8 cellular contexts compared by ENCODE assay signal in genomic region chr7:40199076-40199802, GRCh38.
A peak's percentile ranks its signal among the peaks of the same experiment; 100 is the strongest.
DNase-seq lines count a peak whose midpoint lies in the region; ATAC-seq and TF ChIP-seq lines count a peak whose summit lies in the region.

No MANE protein-coding gene starts in this region.

- H3K4me3 Mint-ChIP-seq in Calu3 (ENCODE audit: low read depth, unreplicated experiment), result no peak overlapping the region

- BruUV-seq in Calu3 (replicated peaks; lab: Mats Ljungman, UMichigan), result no TSS peak

- intact Hi-C loops in upper lobe of right lung (cut with DNase I), result no loop called here
- intact Hi-C loops in sigmoid colon (cut with DNase I), result no loop called here
- intact Hi-C loops in Calu3 (cut with micrococcal nuclease; ENCODE audit: unreplicated experiment), result no loop called here

- CTCF ChIA-PET in Calu3 (lab: Charles Lee), result interaction anchor here (0.7 to 1.0 kb wide), 3 partner anchors 33 to 1533 kb away, joined by 3 to 4 read pairs (median 3); no protein-coding TSS in a partner anchor

- peaks cover 8% of the 10 kb centered on the region for H3K27me3 Mint-ChIP-seq in Calu3 (ENCODE audit: unreplicated experiment)

- TF ChIP-seq POLR2A in sigmoid colon (IDR thresholded peaks at IDR 0.05), result no peak

- TF ChIP-seq EP300 in sigmoid colon (IDR thresholded peaks at IDR 0.05), result no peak

- TF ChIP-seq CTCF in cardiac muscle cell (IDR thresholded peaks at IDR 0.05; ENCODE audit: low read depth, low read length), result peak; percentile 64
- peak in 1 of 2 donors; percentile 48 for TF ChIP-seq CTCF in right atrium auricular region (IDR thresholded peaks at IDR 0.05)
- TF ChIP-seq CTCF in upper lobe of right lung (IDR thresholded peaks at IDR 0.05), result peak; percentile 25
- TF ChIP-seq CTCF in sigmoid colon (IDR thresholded peaks at IDR 0.05), result no peak
- no peak for TF ChIP-seq CTCF in Calu3 (IDR thresholded peaks at IDR 0.05; ENCODE audit: unreplicated experiment)

- H3K27ac ChIP-seq in cardiac muscle cell, result no peak overlapping the region
- H3K27ac ChIP-seq in right atrium auricular region, result no peak overlapping the region
- H3K27ac ChIP-seq in SJSA1, result peak overlapping the region; percentile 58; the same call in 1 of the 2 replicates
- no peak overlapping the region for H3K27ac ChIP-seq in upper lobe of right lung
- H3K27ac ChIP-seq in sigmoid colon, result peak overlapping the region in 1 of 4 donors; percentile 73

- H3K9me3 ChIP-seq in cardiac muscle cell (ENCODE audit: low read depth) (no peaks in the 10 kb centered on the region), right atrium auricular region (no peaks in the 10 kb centered on the region), SJSA1 (replicated peaks) (no peaks in the 10 kb centered on the region), upper lobe of right lung (no peaks in the 10 kb centered on the region), sigmoid colon (no peaks in the 10 kb centered on the region)

- WGBS in sigmoid colon, 2 donors, result 45 to 48% methylated on average over 2 of the region's 2 CpGs

- no peaks in the 10 kb centered on the region for H3K36me3 ChIP-seq in cardiac muscle cell
- no peaks in the 10 kb centered on the region for H3K36me3 ChIP-seq in right atrium auricular region
- no peaks in the 10 kb centered on the region for H3K36me3 ChIP-seq in SJSA1
- H3K36me3 ChIP-seq in upper lobe of right lung, result no peaks in the 10 kb centered on the region
- H3K36me3 ChIP-seq in sigmoid colon, result no peaks in the 10 kb centered on the region

- H3K4me3 ChIP-seq in cardiac muscle cell (no peak overlapping the region), right atrium auricular region (no peak overlapping the region), SJSA1 (no peak overlapping the region), upper lobe of right lung (no peak overlapping the region), sigmoid colon (no peak overlapping the region)

- H3K4me1 Mint-ChIP-seq in Calu3 (ENCODE audit: low read depth, unreplicated experiment), result peaks cover 8% of the 10 kb centered on the region

- no peak overlapping the region for H3K27ac Mint-ChIP-seq in Calu3 (ENCODE audit: unreplicated experiment)

- no peaks in the 10 kb centered on the region for H3K27me3 ChIP-seq in cardiac muscle cell
- H3K27me3 ChIP-seq in right atrium auricular region, result no peaks in the 10 kb centered on the region
- H3K27me3 ChIP-seq in SJSA1 (replicated peaks), result no peaks in the 10 kb centered on the region
- H3K27me3 ChIP-seq in upper lobe of right lung, result no peaks in the 10 kb centered on the region
- H3K27me3 ChIP-seq in sigmoid colon, result no peaks in the 10 kb centered on the region

- no peak for ATAC-seq in upper lobe of right lung

- H3K9me3 Mint-ChIP-seq in Calu3 (ENCODE audit: low read depth, unreplicated experiment), result no peaks in the 10 kb centered on the region

- H3K36me3 Mint-ChIP-seq in Calu3 (ENCODE audit: insufficient read depth, unreplicated experiment), result no peaks in the 10 kb centered on the region

- DNase-seq in cardiac muscle cell (ENCODE audit: low read depth in 1 of 2, low spot score in 1 of 2) (peak; percentile 51 to 85), right atrium auricular region (ENCODE audit: low spot score) (no peak), SJSA1 (ENCODE audit: low read depth in 1 of 2, low spot score in 2 of 2) (peak in 1 of 2 experiments; percentile 64), foreskin melanocyte (peak; percentile 62), upper lobe of right lung (no peak), sigmoid colon (no peak), Calu3 (no peak)
- DNase-seq in activated T-cell treated with anti-CD3 and anti-CD28 coated beads, Interleukin-2, amount 50 U/mL, for 1 hour, result no peak

- H3K4me1 ChIP-seq in cardiac muscle cell (ENCODE audit: low read depth) (no peaks in the 10 kb centered on the region), right atrium auricular region (no peaks in the 10 kb centered on the region), SJSA1 (replicated peaks) (peaks cover 19% of the 10 kb centered on the region), upper lobe of right lung (no peaks in the 10 kb centered on the region), sigmoid colon (peaks cover 0 to 23% (median 12%) of the 10 kb centered on the region in 4 donors)

Comparison
In these comparisons a context has a peak if more than half of its experiments do, and no peak if none do; other contexts are left out.
1. DNase-seq: peak in cardiac muscle cell (2 of 2) and foreskin melanocyte (single experiment); none in right atrium auricular region (single experiment), upper lobe of right lung (single experiment), sigmoid colon (single experiment), activated T-cell treated with anti-CD3 and anti-CD28 coated beads, Interleukin-2, amount 50 U/mL, for 1 hour (single experiment) and Calu3 (single experiment).
2. CTCF ChIP-seq: peak in cardiac muscle cell (single experiment) and upper lobe of right lung (single experiment); none in sigmoid colon (0 of 4) and Calu3 (single experiment).